Comparison of ENCODE assay signal across 34 cellular contexts in genomic region chr6:1127597-1128288, GRCh38.
"Had no signal": no experiment of that assay in that cellular context is flagged by ENCODE, and none has a peak within 500 bp of the region (broad histone marks: within the 10 kb centered on the region; RNA-seq: fewer than 3 reads in every experiment).

No MANE protein-coding gene starts in this region.

- H3K4me1 ChIP-seq: left lung, lower lobe of right lung, prostate gland, tibial artery, upper lobe of right lung had no signal

- H3K9me3 ChIP-seq: left lung, lower lobe of right lung, neutrophil, ovary, prostate gland, suprapubic skin, thoracic aorta, tibial artery, upper lobe of right lung had no signal

- FAIRE-seq: islet of Langerhans, kidney, urothelium cell line had no signal

- H3K36me3 Mint-ChIP-seq: immature natural killer cell; mesothelial cell of epicardium; naive B cell; natural killer cell; stimulated activated effector memory CD8-positive, alpha-beta T cell treated with anti-CD3 and anti-CD28 coated beads, Interleukin-12 subunit alpha, Interleukin-12 subunit beta, amount 100 ng/mL, for 72 hours had no signal

- H3K4me3 ChIP-seq: left lung, lower lobe of right lung, ovary, prostate gland, skin epidermis, suprapubic skin, thoracic aorta, tibial artery, upper lobe of right lung had no signal

- H3K27ac ChIP-seq: left lung, lower lobe of right lung, neutrophil, ovary, prostate gland, suprapubic skin, thoracic aorta, tibial artery, upper lobe of right lung had no signal

- H3K9me3 Mint-ChIP-seq: immature natural killer cell; mesothelial cell of epicardium; natural killer cell; stimulated activated naive CD8-positive, alpha-beta T cell treated with anti-CD3 and anti-CD28 coated beads, Interleukin-15, Interleukin-2, amounts not matched to agents 100 ng/mL and 50 ng/mL, for 24 hours had no signal

- H3K4me3 Mint-ChIP-seq: immature natural killer cell; mesothelial cell of epicardium; naive B cell; natural killer cell; stimulated activated effector memory CD8-positive, alpha-beta T cell treated with anti-CD3 and anti-CD28 coated beads, Interleukin-12 subunit alpha, Interleukin-12 subunit beta, amount 100 ng/mL, for 72 hours; stimulated activated naive CD8-positive, alpha-beta T cell treated with anti-CD3 and anti-CD28 coated beads, Interleukin-15, Interleukin-2, amounts not matched to agents 100 ng/mL and 50 ng/mL, for 24 hours had no signal

- H3K4me1 Mint-ChIP-seq: immature natural killer cell had no signal

- H3K27me3 ChIP-seq: left lung, neutrophil, ovary, suprapubic skin, tibial artery, upper lobe of right lung had no signal

- H3K27ac Mint-ChIP-seq: immature natural killer cell; mesothelial cell of epicardium; naive B cell; natural killer cell; stimulated activated effector memory CD8-positive, alpha-beta T cell treated with anti-CD3 and anti-CD28 coated beads, Interleukin-12 subunit alpha, Interleukin-12 subunit beta, amount 100 ng/mL, for 72 hours; stimulated activated naive CD8-positive, alpha-beta T cell treated with anti-CD3 and anti-CD28 coated beads, Interleukin-15, Interleukin-2, amounts not matched to agents 100 ng/mL and 50 ng/mL, for 24 hours had no signal

- ATAC-seq: left colon; left lung; lower lobe of right lung; natural killer cell; right cardiac atrium; sciatic nerve; stimulated activated effector memory CD8-positive, alpha-beta T cell treated with anti-CD3 and anti-CD28 coated beads, Interleukin-12 subunit alpha, Interleukin-12 subunit beta, amount 100 ng/mL, for 72 hours; upper lobe of right lung had no signal

- H3K36me3 ChIP-seq: left lung, lower lobe of right lung, neutrophil, ovary, prostate gland, suprapubic skin, thoracic aorta, tibial artery, upper lobe of right lung had no signal

- DNase-seq: head of caudate nucleus; hypothalamus; immature natural killer cell; kidney; left colon; left lung; lower lobe of right lung; mammary epithelial cell; mesendoderm; naive B cell; natural killer cell; occipital lobe; ovary; retina; right cardiac atrium; stimulated activated CD4-positive, alpha-beta T cell treated with anti-CD3 and anti-CD28 coated beads, Interleukin-12 subunit alpha, Interleukin-12 subunit beta, amount 100 ng/mL, for 4 hours; stimulated activated CD4-positive, alpha-beta T cell treated with anti-CD3 and anti-CD28 coated beads, Interleukin-15, amount 100 ng/mL, for 24 hours; stimulated activated CD4-positive, alpha-beta T cell treated with anti-CD3 and anti-CD28 coated beads, Interleukin-2, amount 100 ng/mL, for 24 hours; stimulated activated CD4-positive, alpha-beta T cell treated with anti-CD3 and anti-CD28 coated beads, Interleukin-4, amount 100 ng/mL, for 24 hours; stimulated activated naive CD4-positive, alpha-beta T cell; tibial artery; trophoblast cell; upper lobe of right lung had no signal

- H3K27me3 Mint-ChIP-seq: stimulated activated naive CD8-positive, alpha-beta T cell treated with anti-CD3 and anti-CD28 coated beads, Interleukin-15, Interleukin-2, amounts not matched to agents 100 ng/mL and 50 ng/mL, for 24 hours had no signal
